ENCODE assay signal across 12 cellular contexts in the genomic region with DNA sequence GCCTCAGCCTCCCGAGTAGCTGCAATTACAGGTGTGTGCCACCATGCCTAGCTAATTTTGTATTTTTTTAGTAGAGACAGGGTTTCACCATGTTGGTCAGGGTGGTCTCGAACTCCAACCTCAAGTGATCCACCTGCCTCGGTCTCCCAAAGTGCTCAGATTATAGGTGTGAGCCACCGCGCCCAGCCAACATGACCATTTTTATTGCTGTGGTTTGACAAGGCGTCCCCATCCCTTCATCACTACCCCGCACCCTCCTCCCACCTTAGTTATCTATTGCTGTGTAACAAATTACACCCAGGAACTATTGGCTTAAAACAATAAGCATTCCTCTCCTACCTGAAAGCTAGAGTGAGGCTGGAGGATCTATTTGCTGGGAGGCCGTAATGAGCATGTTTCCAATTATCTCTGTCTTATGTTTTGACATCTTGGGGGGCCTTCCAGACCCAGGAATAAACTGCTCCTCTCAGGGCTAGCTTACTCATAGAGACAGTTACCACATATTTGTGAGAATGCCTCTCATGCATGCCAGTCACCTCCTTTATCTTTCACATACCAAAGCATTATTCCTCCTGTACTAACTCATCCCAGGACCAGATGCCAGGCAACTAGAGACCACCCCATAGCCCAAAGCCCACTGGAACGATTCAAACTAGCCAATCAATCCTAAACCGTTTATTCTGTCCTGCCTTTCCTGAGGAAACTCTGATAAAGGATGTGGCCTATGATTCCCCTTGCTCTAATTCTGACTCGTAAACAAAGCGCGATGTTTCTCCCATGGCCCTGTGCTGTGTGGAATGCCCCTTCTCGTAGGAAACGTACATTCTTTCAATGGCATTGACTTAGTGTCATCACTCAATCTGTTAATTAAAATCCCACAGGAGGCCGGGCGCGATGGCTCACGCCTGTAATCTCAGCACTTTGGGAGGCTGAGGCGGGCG. TPM values are rescaled to one million over a fixed set of nuclear protein-coding genes. Genes with fewer than 3 reads are reported as not detected.
DNase-seq lines count a peak whose midpoint lies in the region; TF ChIP-seq lines count a peak whose summit lies in the region.
"Had no signal": no experiment of that assay in that cellular context is flagged by ENCODE, and none has a peak within 500 bp of the region (broad histone marks: within the 10 kb centered on the region; RNA-seq: fewer than 3 reads in every experiment).

No MANE protein-coding gene starts in this region.

- peaks cover 15% of the 10 kb centered on the region for H3K4me1 ChIP-seq in adipocyte (ENCODE audit: control insufficient read depth, insufficient read depth, low read length)

- H3K4me1 Mint-ChIP-seq in progenitor cell of endocrine pancreas (ENCODE audit: low read depth): peaks cover 6% of the 10 kb centered on the region

- peaks cover 26% of the 10 kb centered on the region for H3K36me3 ChIP-seq in adipocyte (ENCODE audit: control insufficient read depth, insufficient read depth, low read length, severe bottlenecking)

- H3K27ac Mint-ChIP-seq in progenitor cell of endocrine pancreas: no peak overlapping the region

- H3K4me3 ChIP-seq in AG04450 (ENCODE audit: low read depth, low read length) (no peak overlapping the region), adipocyte (ENCODE audit: low read length) (no peak overlapping the region)
- H3K4me3 ChIP-seq: lung had no signal

- H3K9me3 Mint-ChIP-seq in progenitor cell of endocrine pancreas (ENCODE audit: low read depth): no peaks in the 10 kb centered on the region

- peak overlapping the region; percentile 71 for H3K27ac ChIP-seq in AG04450 (ENCODE audit: low read depth, low read length)

- H3K27me3 ChIP-seq in AG04450 (ENCODE audit: control insufficient read depth, insufficient read depth, low read length): no peaks in the 10 kb centered on the region
- no peaks in the 10 kb centered on the region for H3K27me3 ChIP-seq in adipocyte (replicated peaks; ENCODE audit: control insufficient read depth, insufficient read depth, low read length)

- H3K9ac ChIP-seq in adipocyte (ENCODE audit: low read length): no peak overlapping the region

- CTCF ChIA-PET in AG04450 (lab: Charles Lee): interaction anchor here (3.1 kb wide), 1 partner anchor 271 kb away, joined by 19 read pairs; no protein-coding TSS in a partner anchor

- TF ChIP-seq CTCF in AG04450 (IDR thresholded peaks at IDR 0.05; ENCODE audit: low read depth, low read length): no peak
- TF ChIP-seq CTCF in progenitor cell of endocrine pancreas (IDR thresholded peaks at IDR 0.05; ENCODE audit: unreplicated experiment): no peak

- DNase-seq in AG04450 (ENCODE audit: low read depth, low spot score) (peak; percentile 39), H4 (ENCODE audit: low spot score) (peak; percentile 63), adipocyte (ENCODE audit: low read depth) (peak; percentile 35), kidney tubule cell (ENCODE audit: low spot score) (peak; percentile 29), progenitor cell of endocrine pancreas (ENCODE audit: low spot score, unreplicated experiment) (no peak), NCI-H2029 (lab: John Stamatoyannopoulos, UW) (no peak)
- DNase-seq in activated CD4-positive, alpha-beta T cell treated with anti-CD3 and anti-CD28 coated beads, Interleukin-2, amount 50 U/mL, for 1 hour: no peak
- no peak for DNase-seq in activated CD4-positive, alpha-beta T cell treated with anti-CD3 and anti-CD28 coated beads, Interleukin-2, amount 50 U/mL, for 4 hours
- DNase-seq: activated CD8-positive, alpha-beta memory T cell treated with anti-CD3 and anti-CD28 coated beads, Interleukin-2, amount 50 U/mL, for 4 hours; NCI-H1436; SIG-M5 had no signal

- peaks cover 2% of the 10 kb centered on the region for H3K36me3 Mint-ChIP-seq in progenitor cell of endocrine pancreas (ENCODE audit: insufficient read depth)

- H3K9me3 ChIP-seq in AG04450 (ENCODE audit: control insufficient read depth, insufficient read depth, low read length): no peaks in the 10 kb centered on the region
- H3K9me3 ChIP-seq in adipocyte (ENCODE audit: control insufficient read depth, low read length): no peaks in the 10 kb centered on the region

- no peak overlapping the region for H3K4me3 Mint-ChIP-seq in progenitor cell of endocrine pancreas (ENCODE audit: low read depth)

- H3K27me3 Mint-ChIP-seq in progenitor cell of endocrine pancreas: no peaks in the 10 kb centered on the region

- POLR2A ChIA-PET in AG04450 (lab: Yijun Ruan, JAX): interaction anchor here (0.6 kb wide), 1 partner anchor 79 kb away, joined by 5 read pairs; a partner anchor contains a TSS

RNA-seq across cellular contexts. Expression of a gene that starts 19.4 kb away (rescaled TPM):
- polyA plus RNA-seq in AG04450 (2011; rRNA removed): 151 and 165 TPM in 2 replicates
- 85.9 and 130 TPM in 2 replicates for polyA minus RNA-seq in AG04450 (2011; rRNA and poly(A)+ RNA removed)
- total RNA-seq in H4 (2014; rRNA removed; shearing (Covaris generic)): 112 and 113 TPM in 2 replicates
- 119 and 129 TPM in 2 replicates for total RNA-seq in progenitor cell of endocrine pancreas

RNA-seq across cellular contexts. Expression of a gene that starts 30.1 kb away (rescaled TPM):
- 0.22 and 0.25 TPM in 2 replicates for polyA plus RNA-seq in AG04450 (2011; rRNA removed)
- not detected in 2 replicates for polyA minus RNA-seq in AG04450 (2011; rRNA and poly(A)+ RNA removed)
- not detected in 2 replicates for total RNA-seq in H4 (2014; rRNA removed; shearing (Covaris generic))
- total RNA-seq in progenitor cell of endocrine pancreas: 1.0 and 1.5 TPM in 2 replicates

RNA-seq across cellular contexts. Expression of a gene that starts 48.1 kb away (rescaled TPM):
- 149 and 196 TPM in 2 replicates for polyA plus RNA-seq in AG04450 (2011; rRNA removed)
- 128 and 134 TPM in 2 replicates for polyA minus RNA-seq in AG04450 (2011; rRNA and poly(A)+ RNA removed)
- total RNA-seq in H4 (2014; rRNA removed; shearing (Covaris generic)): 634 and 694 TPM in 2 replicates
- total RNA-seq in progenitor cell of endocrine pancreas: 262 and 272 TPM in 2 replicates

RNA-seq across cellular contexts. Expression of a gene that starts 48.4 kb away (rescaled TPM):
- polyA plus RNA-seq in AG04450 (2011; rRNA removed): 22.3 and 23.8 TPM in 2 replicates
- polyA minus RNA-seq in AG04450 (2011; rRNA and poly(A)+ RNA removed): 22.8 and 28.2 TPM in 2 replicates
- total RNA-seq in H4 (2014; rRNA removed; shearing (Covaris generic)): 23.1 and 28.1 TPM in 2 replicates
- 37.4 TPM in 2 replicates for total RNA-seq in progenitor cell of endocrine pancreas

Comparison
In these comparisons a context has a peak if more than half of its experiments do, and no peak if none do; other contexts are left out.
1. DNase-seq: peak in AG04450 (single experiment), H4 (single experiment), adipocyte (single experiment) and kidney tubule cell (single experiment); none in progenitor cell of endocrine pancreas (single experiment), activated CD4-positive, alpha-beta T cell treated with anti-CD3 and anti-CD28 coated beads, Interleukin-2, amount 50 U/mL, for 1 hour (single experiment), NCI-H2029 (single experiment) and activated CD4-positive, alpha-beta T cell treated with anti-CD3 and anti-CD28 coated beads, Interleukin-2, amount 50 U/mL, for 4 hours (0 of 2).